Comparison of ENCODE assay signal across 27 cellular contexts in the genomic region with DNA sequence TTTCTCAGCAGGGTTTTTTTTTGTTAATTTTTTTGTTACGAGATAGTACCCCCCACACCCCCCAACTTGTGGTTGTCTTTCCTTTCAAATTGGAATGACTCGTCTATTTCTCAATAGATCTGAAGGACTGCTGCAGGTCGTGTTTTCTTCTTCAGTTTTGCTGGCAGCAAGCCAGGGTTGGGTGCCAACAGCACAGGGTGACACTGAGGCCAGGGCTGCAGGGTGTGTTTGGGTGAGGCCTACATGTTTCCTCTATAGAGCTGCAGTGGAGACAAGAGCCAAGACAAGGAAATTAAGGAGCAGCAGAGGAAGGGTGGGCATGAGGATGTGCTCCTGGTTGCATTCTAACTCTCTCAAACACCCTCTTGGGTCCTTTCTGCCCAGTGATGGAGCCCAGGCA. TPM values are rescaled to one million over a fixed set of nuclear protein-coding genes. Genes with fewer than 3 reads are reported as not detected.
DNase-seq lines count a peak whose midpoint lies in the region; ATAC-seq and TF ChIP-seq lines count a peak whose summit lies in the region.
"Had no signal": no experiment of that assay in that cellular context is flagged by ENCODE, and none has a peak within 500 bp of the region (broad histone marks: within the 10 kb centered on the region; RNA-seq: fewer than 3 reads in every experiment).

No MANE protein-coding gene starts in this region.

- H3K4me3 Mint-ChIP-seq in CD4-positive, alpha-beta T cell: no peak overlapping the region
- H3K4me3 Mint-ChIP-seq: activated CD4-positive, alpha-beta T cell treated with anti-CD3 and anti-CD28 coated beads, Interleukin-2, amount 10 ng/mL, durations not matched to agents 7 days and 5 days; activated naive CD8-positive, alpha-beta T cell treated with anti-CD3 and anti-CD28 coated beads, Interleukin-2, amount 50 U/mL, for 24 hours; brain; CD4-positive, CD25-positive, alpha-beta regulatory T cell; memory B cell; naive thymus-derived CD4-positive, alpha-beta T cell; stimulated activated naive CD8-positive, alpha-beta T cell treated with anti-CD3 and anti-CD28 coated beads, Interleukin-15, amount 100 ng/mL, for 72 hours; T-helper 17 cell had no signal

- H3K27ac ChIP-seq in Peyer's patch (no peak overlapping the region), thyroid gland (no peak overlapping the region), tibial artery (peak overlapping the region in 1 of 2 donors; percentile 14)
- H3K27ac ChIP-seq in CD4-positive, alpha-beta T cell (ENCODE audit: low read depth, low read length): no peak overlapping the region
- H3K27ac ChIP-seq: esophagus squamous epithelium, ovary, right atrium auricular region had no signal

- POLR2A ChIA-PET in CD4-positive, alpha-beta T cell (lab: Charles Lee): no interaction called here

- H3K4me3 ChIP-seq in Peyer's patch: no peak overlapping the region
- H3K4me3 ChIP-seq in thyroid gland (replicated peaks in 1 of 3): no peak overlapping the region
- H3K4me3 ChIP-seq in tibial artery: no peak overlapping the region
- H3K4me3 ChIP-seq: esophagus squamous epithelium, ovary, right atrium auricular region had no signal

- no peaks in the 10 kb centered on the region for H3K4me1 ChIP-seq in Peyer's patch
- H3K4me1 ChIP-seq in thyroid gland: no peaks in the 10 kb centered on the region
- peaks cover 0 to 14% (median 6%) of the 10 kb centered on the region in 4 donors for H3K4me1 ChIP-seq in tibial artery

- H3K27me3 ChIP-seq in Peyer's patch (no peaks in the 10 kb centered on the region), thyroid gland (no peaks in the 10 kb centered on the region), tibial artery (no peaks in the 10 kb centered on the region)
- H3K27me3 ChIP-seq in CD4-positive, alpha-beta T cell (ENCODE audit: control insufficient read depth, insufficient read depth, low read length): no peaks in the 10 kb centered on the region
- H3K27me3 ChIP-seq: ovary, right atrium auricular region had no signal

- H3K36me3 ChIP-seq in Peyer's patch (no peaks in the 10 kb centered on the region), thyroid gland (no peaks in the 10 kb centered on the region), tibial artery (no peaks in the 10 kb centered on the region)
- H3K36me3 ChIP-seq: esophagus squamous epithelium, ovary, right atrium auricular region had no signal

- TF ChIP-seq CTCF in Peyer's patch (IDR thresholded peaks at IDR 0.05): no peak
- TF ChIP-seq CTCF in thyroid gland (IDR thresholded peaks at IDR 0.05): no peak
- TF ChIP-seq CTCF in tibial artery (IDR thresholded peaks at IDR 0.05): no peak
- TF ChIP-seq CTCF in CD4-positive, alpha-beta T cell (IDR thresholded peaks at IDR 0.05): no peak

- ATAC-seq in CD4-positive, alpha-beta T cell (ENCODE audit: poor library complexity): no peak
- ATAC-seq: activated naive CD8-positive, alpha-beta T cell treated with anti-CD3 and anti-CD28 coated beads, Interleukin-2, amount 50 U/mL, for 24 hours; naive thymus-derived CD4-positive, alpha-beta T cell; Panc1; stimulated activated naive CD8-positive, alpha-beta T cell treated with anti-CD3 and anti-CD28 coated beads, Interleukin-15, amount 100 ng/mL, for 72 hours; T-helper 17 cell had no signal

- no peaks in the 10 kb centered on the region for H3K36me3 Mint-ChIP-seq in CD4-positive, alpha-beta T cell (ENCODE audit: low read depth)
- H3K36me3 Mint-ChIP-seq: brain; CD4-positive, CD25-positive, alpha-beta regulatory T cell; memory B cell had no signal

- peak; percentile 25 for DNase-seq in ELR (ENCODE audit: low read depth)
- peak in 2 of 3 donors; percentile 63 for DNase-seq in Peyer's patch
- DNase-seq in glomerular visceral epithelial cell (ENCODE audit: extremely low spot score): peak; percentile 10
- DNase-seq in thyroid gland: peak; percentile 28 to 41
- no peak for DNase-seq in tibial artery
- no peak for DNase-seq in CD4-positive, alpha-beta T cell
- DNase-seq in GF-D8 (lab: John Stamatoyannopoulos, UW): no peak
- DNase-seq: activated CD4-positive, alpha-beta T cell treated with anti-CD3 and anti-CD28 coated beads, Interleukin-2, amount 10 ng/mL, durations not matched to agents 7 days and 5 days; activated naive CD8-positive, alpha-beta T cell treated with anti-CD3 and anti-CD28 coated beads, Interleukin-2, amount 50 U/mL, for 24 hours; CD4-positive, CD25-positive, alpha-beta regulatory T cell; DMS153; effector memory CD4-positive, alpha-beta T cell; esophagus squamous epithelium; glutamatergic neuron; naive thymus-derived CD4-positive, alpha-beta T cell; NCI-H1417; NCI-H2081 treated with DMSO at 0.1 percent for 48 hours; NCI-H446; ovary; stimulated activated naive CD8-positive, alpha-beta T cell treated with anti-CD3 and anti-CD28 coated beads, Interleukin-15, amount 100 ng/mL, for 72 hours; T-helper 17 cell had no signal

- intact Hi-C loops in thyroid gland (cut with DNase I): no loop called here
- intact Hi-C loops in tibial artery (cut with DNase I; ENCODE audit: low total_unique reads): no loop called here
- intact Hi-C loops in CD4-positive, alpha-beta T cell (cut with DNase I, micrococcal nuclease): no loop called here

- TF ChIP-seq POLR2A in Peyer's patch (IDR thresholded peaks at IDR 0.05) (no peak), thyroid gland (IDR thresholded peaks at IDR 0.05) (no peak)

- no peaks in the 10 kb centered on the region for H3K27me3 Mint-ChIP-seq in CD4-positive, alpha-beta T cell
- H3K27me3 Mint-ChIP-seq: activated naive CD8-positive, alpha-beta T cell treated with anti-CD3 and anti-CD28 coated beads, Interleukin-2, amount 50 U/mL, for 24 hours; brain had no signal

- H3K27ac Mint-ChIP-seq in CD4-positive, alpha-beta T cell: no peak overlapping the region
- H3K27ac Mint-ChIP-seq: activated CD4-positive, alpha-beta T cell treated with anti-CD3 and anti-CD28 coated beads, Interleukin-2, amount 10 ng/mL, durations not matched to agents 7 days and 5 days; activated naive CD8-positive, alpha-beta T cell treated with anti-CD3 and anti-CD28 coated beads, Interleukin-2, amount 50 U/mL, for 24 hours; activated T-helper 2 cell treated with anti-CD3 and anti-CD28 coated beads, Interferon-gamma antibody, Interleukin-2, Interleukin-4, amounts not matched to agents 10 μg/mL and 5 μg/mL and 100 μg/mL, durations not matched to agents 14 hours and 24 hours and 36 hours; brain; CD4-positive, CD25-positive, alpha-beta regulatory T cell; memory B cell; naive thymus-derived CD4-positive, alpha-beta T cell; stimulated activated naive CD8-positive, alpha-beta T cell treated with anti-CD3 and anti-CD28 coated beads, Interleukin-15, amount 100 ng/mL, for 72 hours; T-helper 17 cell had no signal

- no peaks in the 10 kb centered on the region for H3K9me3 Mint-ChIP-seq in CD4-positive, alpha-beta T cell
- H3K9me3 Mint-ChIP-seq: activated naive CD8-positive, alpha-beta T cell treated with anti-CD3 and anti-CD28 coated beads, Interleukin-2, amount 50 U/mL, for 24 hours; activated T-helper 2 cell treated with anti-CD3 and anti-CD28 coated beads, Interferon-gamma antibody, Interleukin-2, Interleukin-4, amounts not matched to agents 10 μg/mL and 5 μg/mL and 100 μg/mL, durations not matched to agents 14 hours and 24 hours and 36 hours; CD4-positive, CD25-positive, alpha-beta regulatory T cell; memory B cell; stimulated activated naive CD8-positive, alpha-beta T cell treated with anti-CD3 and anti-CD28 coated beads, Interleukin-15, amount 100 ng/mL, for 72 hours had no signal

- peaks cover 11% of the 10 kb centered on the region for H3K4me1 Mint-ChIP-seq in CD4-positive, alpha-beta T cell (ENCODE audit: low read depth)
- H3K4me1 Mint-ChIP-seq: brain; CD4-positive, CD25-positive, alpha-beta regulatory T cell had no signal

- WGBS in thyroid gland, 2 donors: 43 to 59% methylated on average over 3 of the region's 3 CpGs

- CTCF ChIA-PET in CD4-positive, alpha-beta T cell (lab: Charles Lee): no interaction called here

- H3K9me3 ChIP-seq in Peyer's patch (no peaks in the 10 kb centered on the region), thyroid gland (no peaks in the 10 kb centered on the region), tibial artery (no peaks in the 10 kb centered on the region)
- no peaks in the 10 kb centered on the region for H3K9me3 ChIP-seq in CD4-positive, alpha-beta T cell (ENCODE audit: control insufficient read depth, low read length)
- H3K9me3 ChIP-seq: esophagus squamous epithelium, ovary, right atrium auricular region had no signal

RNA-seq across cellular contexts. Expression of a gene that starts 52.2 kb away (rescaled TPM):
- total RNA-seq in Peyer's patch: not detected
- 1 to 10 TPM in 1 of 4 donors, under 1 TPM in 2, not detected in 1; 0.49 to 1.3 (median 0.81) TPM for total RNA-seq in thyroid gland
- not detected for total RNA-seq in CD4-positive, alpha-beta T cell
- total RNA-seq: activated CD4-positive, alpha-beta T cell treated with anti-CD3 and anti-CD28 coated beads, Interleukin-2, amount 10 ng/mL, durations not matched to agents 7 days and 5 days; activated T-helper 2 cell treated with anti-CD3 and anti-CD28 coated beads, Interferon-gamma antibody, Interleukin-2, Interleukin-4, amounts not matched to agents 10 μg/mL and 5 μg/mL and 100 μg/mL, durations not matched to agents 14 hours and 24 hours and 36 hours; CD4-positive, CD25-positive, alpha-beta regulatory T cell; naive thymus-derived CD4-positive, alpha-beta T cell; right atrium auricular region; SK-MEL-5; T-helper 17 cell had no signal

Comparison
In these comparisons a context has a peak if more than half of its experiments do, and no peak if none do; other contexts are left out.
1. DNase-seq: peak in ELR (single experiment), Peyer's patch (2 of 3), glomerular visceral epithelial cell (single experiment) and thyroid gland (2 of 2); none in tibial artery (0 of 2), CD4-positive, alpha-beta T cell (0 of 10) and GF-D8 (single experiment).